In the genomic region with DNA sequence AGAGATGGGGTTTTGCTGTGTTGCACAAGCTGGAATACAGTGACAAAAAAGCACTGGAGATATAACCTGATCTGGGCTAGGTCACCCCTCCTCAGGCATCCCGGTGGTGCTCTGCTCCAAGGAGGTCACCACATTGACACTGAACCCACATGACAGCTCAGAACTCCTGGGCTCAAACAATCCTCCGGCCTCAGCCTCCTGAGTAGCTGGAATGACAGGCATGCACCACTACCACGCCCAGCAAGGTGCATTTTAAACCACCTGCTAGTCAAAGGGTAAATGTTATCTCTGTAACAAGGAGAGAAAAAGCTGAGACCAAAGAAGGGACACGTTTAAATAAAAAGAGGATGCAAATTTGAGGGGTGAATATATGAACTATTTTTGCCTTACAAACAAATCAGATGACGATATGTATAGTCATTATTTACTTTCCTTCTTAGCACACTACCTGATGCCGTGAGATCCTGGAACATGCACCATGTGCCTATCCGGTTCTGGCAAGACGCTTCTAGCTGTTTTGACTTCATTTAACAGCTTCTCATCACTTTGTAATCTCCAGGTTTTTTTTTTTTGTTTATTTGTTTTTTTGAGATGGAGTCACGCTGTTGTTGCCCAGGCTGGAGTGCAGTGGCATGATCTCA, we compare ENCODE assay signal across 1 cellular context.
TF ChIP-seq lines count a peak whose summit lies in the region.

No MANE protein-coding gene starts in this region.

TF ChIP-seq in GM12878, 131 proteins besides CTCF, POLR2A, EP300 and RAD21 (continued from another document and continues in another):
- TF ChIP-seq, protein P1, sequence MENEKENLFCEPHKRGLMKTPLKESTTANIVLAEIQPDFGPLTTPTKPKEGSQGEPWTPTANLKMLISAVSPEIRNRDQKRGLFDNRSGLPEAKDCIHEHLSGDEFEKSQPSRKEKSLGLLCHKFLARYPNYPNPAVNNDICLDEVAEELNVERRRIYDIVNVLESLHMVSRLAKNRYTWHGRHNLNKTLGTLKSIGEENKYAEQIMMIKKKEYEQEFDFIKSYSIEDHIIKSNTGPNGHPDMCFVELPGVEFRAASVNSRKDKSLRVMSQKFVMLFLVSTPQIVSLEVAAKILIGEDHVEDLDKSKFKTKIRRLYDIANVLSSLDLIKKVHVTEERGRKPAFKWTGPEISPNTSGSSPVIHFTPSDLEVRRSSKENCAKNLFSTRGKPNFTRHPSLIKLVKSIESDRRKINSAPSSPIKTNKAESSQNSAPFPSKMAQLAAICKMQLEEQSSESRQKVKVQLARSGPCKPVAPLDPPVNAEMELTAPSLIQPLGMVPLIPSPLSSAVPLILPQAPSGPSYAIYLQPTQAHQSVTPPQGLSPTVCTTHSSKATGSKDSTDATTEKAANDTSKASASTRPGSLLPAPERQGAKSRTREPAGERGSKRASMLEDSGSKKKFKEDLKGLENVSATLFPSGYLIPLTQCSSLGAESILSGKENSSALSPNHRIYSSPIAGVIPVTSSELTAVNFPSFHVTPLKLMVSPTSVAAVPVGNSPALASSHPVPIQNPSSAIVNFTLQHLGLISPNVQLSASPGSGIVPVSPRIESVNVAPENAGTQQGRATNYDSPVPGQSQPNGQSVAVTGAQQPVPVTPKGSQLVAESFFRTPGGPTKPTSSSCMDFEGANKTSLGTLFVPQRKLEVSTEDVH (IDR thresholded peaks at IDR 0.05; ENCODE audit: low read depth, partially characterized antibody) = no peak
- TF ChIP-seq SMAD5 (IDR thresholded peaks at IDR 0.05; ENCODE audit: low read depth) (no peak), NFIC (IDR thresholded peaks at IDR 0.05; ENCODE audit: low read depth, low read length) (0 out of 2 replicates have a peak, but pooled peaks have one; percentile 49), RAD51 (IDR thresholded peaks at IDR 0.05) (no peak), NFXL1 (IDR thresholded peaks at IDR 0.05; ENCODE audit: borderline replicate concordance) (no peak), SP1 (IDR thresholded peaks at IDR 0.05; ENCODE audit: low read depth, low read length) (no peak), PAX5 (IDR thresholded peaks at IDR 0.05; ENCODE audit: borderline replicate concordance, low read depth, low read length) (no peak), ZBED1 (IDR thresholded peaks at IDR 0.05; ENCODE audit: borderline replicate concordance) (no peak), SMARCA5 (IDR thresholded peaks at IDR 0.05) (no peak), IKZF1 (conservative IDR thresholded peaks at IDR 0.05) (no peak), CBX5 (IDR thresholded peaks at IDR 0.05; ENCODE audit: low read depth) (no peak), CBX3 (IDR thresholded peaks at IDR 0.05; ENCODE audit: borderline replicate concordance, low read depth) (no peak), SRF (IDR thresholded peaks at IDR 0.05; ENCODE audit: low read depth in 2 of 2, low read length in 2 of 2) (no peak), EGR1 (IDR thresholded peaks at IDR 0.05; ENCODE audit: borderline replicate concordance in 1 of 2, low read depth in 2 of 2, low read length in 2 of 2) (no peak), MYC (IDR thresholded peaks at IDR 0.05; ENCODE audit: insufficient read depth, insufficient read length, insufficient replicate concordance, low read length, severe bottlenecking) (no peak), MEF2A (IDR thresholded peaks at IDR 0.05; ENCODE audit: insufficient read depth, low read depth, low read length) (0 out of 2 replicates have a peak, but pooled peaks have one; percentile 77), POLR2AphosphoS2 (IDR thresholded peaks at IDR 0.05; ENCODE audit: low read depth, low read length) (no peak), ATF7 (IDR thresholded peaks at IDR 0.05; ENCODE audit: low read depth) (no peak), KLF5 (IDR thresholded peaks at IDR 0.05; ENCODE audit: partially characterized antibody) (no peak), DPF2 (IDR thresholded peaks at IDR 0.05) (no peak), RFX5 (IDR thresholded peaks at IDR 0.05; ENCODE audit: low read depth, low read length) (no peak), TARDBP (IDR thresholded peaks at IDR 0.05; ENCODE audit: borderline replicate concordance) (no peak)
- TF ChIP-seq, protein P2, sequence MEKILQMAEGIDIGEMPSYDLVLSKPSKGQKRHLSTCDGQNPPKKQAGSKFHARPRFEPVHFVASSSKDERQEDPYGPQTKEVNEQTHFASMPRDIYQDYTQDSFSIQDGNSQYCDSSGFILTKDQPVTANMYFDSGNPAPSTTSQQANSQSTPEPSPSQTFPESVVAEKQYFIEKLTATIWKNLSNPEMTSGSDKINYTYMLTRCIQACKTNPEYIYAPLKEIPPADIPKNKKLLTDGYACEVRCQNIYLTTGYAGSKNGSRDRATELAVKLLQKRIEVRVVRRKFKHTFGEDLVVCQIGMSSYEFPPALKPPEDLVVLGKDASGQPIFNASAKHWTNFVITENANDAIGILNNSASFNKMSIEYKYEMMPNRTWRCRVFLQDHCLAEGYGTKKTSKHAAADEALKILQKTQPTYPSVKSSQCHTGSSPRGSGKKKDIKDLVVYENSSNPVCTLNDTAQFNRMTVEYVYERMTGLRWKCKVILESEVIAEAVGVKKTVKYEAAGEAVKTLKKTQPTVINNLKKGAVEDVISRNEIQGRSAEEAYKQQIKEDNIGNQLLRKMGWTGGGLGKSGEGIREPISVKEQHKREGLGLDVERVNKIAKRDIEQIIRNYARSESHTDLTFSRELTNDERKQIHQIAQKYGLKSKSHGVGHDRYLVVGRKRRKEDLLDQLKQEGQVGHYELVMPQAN (conservative IDR thresholded peaks at IDR 0.05) = no peak
- TF ChIP-seq, protein P3, sequence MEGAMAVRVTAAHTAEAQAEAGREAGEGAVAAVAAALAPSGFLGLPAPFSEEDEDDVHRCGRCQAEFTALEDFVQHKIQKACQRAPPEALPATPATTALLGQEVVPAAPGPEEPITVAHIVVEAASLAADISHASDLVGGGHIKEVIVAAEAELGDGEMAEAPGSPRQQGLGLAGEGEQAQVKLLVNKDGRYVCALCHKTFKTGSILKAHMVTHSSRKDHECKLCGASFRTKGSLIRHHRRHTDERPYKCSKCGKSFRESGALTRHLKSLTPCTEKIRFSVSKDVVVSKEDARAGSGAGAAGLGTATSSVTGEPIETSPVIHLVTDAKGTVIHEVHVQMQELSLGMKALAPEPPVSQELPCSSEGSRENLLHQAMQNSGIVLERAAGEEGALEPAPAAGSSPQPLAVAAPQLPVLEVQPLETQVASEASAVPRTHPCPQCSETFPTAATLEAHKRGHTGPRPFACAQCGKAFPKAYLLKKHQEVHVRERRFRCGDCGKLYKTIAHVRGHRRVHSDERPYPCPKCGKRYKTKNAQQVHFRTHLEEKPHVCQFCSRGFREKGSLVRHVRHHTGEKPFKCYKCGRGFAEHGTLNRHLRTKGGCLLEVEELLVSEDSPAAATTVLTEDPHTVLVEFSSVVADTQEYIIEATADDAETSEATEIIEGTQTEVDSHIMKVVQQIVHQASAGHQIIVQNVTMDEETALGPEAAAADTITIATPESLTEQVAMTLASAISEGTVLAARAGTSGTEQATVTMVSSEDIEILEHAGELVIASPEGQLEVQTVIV (IDR thresholded peaks at IDR 0.05; ENCODE audit: borderline replicate concordance, partially characterized antibody) = no peak
- TF ChIP-seq, protein P4, sequence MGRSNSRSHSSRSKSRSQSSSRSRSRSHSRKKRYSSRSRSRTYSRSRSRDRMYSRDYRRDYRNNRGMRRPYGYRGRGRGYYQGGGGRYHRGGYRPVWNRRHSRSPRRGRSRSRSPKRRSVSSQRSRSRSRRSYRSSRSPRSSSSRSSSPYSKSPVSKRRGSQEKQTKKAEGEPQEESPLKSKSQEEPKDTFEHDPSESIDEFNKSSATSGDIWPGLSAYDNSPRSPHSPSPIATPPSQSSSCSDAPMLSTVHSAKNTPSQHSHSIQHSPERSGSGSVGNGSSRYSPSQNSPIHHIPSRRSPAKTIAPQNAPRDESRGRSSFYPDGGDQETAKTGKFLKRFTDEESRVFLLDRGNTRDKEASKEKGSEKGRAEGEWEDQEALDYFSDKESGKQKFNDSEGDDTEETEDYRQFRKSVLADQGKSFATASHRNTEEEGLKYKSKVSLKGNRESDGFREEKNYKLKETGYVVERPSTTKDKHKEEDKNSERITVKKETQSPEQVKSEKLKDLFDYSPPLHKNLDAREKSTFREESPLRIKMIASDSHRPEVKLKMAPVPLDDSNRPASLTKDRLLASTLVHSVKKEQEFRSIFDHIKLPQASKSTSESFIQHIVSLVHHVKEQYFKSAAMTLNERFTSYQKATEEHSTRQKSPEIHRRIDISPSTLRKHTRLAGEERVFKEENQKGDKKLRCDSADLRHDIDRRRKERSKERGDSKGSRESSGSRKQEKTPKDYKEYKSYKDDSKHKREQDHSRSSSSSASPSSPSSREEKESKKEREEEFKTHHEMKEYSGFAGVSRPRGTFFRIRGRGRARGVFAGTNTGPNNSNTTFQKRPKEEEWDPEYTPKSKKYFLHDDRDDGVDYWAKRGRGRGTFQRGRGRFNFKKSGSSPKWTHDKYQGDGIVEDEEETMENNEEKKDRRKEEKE (IDR thresholded peaks at IDR 0.05) = no peak
- TF ChIP-seq, protein P5, sequence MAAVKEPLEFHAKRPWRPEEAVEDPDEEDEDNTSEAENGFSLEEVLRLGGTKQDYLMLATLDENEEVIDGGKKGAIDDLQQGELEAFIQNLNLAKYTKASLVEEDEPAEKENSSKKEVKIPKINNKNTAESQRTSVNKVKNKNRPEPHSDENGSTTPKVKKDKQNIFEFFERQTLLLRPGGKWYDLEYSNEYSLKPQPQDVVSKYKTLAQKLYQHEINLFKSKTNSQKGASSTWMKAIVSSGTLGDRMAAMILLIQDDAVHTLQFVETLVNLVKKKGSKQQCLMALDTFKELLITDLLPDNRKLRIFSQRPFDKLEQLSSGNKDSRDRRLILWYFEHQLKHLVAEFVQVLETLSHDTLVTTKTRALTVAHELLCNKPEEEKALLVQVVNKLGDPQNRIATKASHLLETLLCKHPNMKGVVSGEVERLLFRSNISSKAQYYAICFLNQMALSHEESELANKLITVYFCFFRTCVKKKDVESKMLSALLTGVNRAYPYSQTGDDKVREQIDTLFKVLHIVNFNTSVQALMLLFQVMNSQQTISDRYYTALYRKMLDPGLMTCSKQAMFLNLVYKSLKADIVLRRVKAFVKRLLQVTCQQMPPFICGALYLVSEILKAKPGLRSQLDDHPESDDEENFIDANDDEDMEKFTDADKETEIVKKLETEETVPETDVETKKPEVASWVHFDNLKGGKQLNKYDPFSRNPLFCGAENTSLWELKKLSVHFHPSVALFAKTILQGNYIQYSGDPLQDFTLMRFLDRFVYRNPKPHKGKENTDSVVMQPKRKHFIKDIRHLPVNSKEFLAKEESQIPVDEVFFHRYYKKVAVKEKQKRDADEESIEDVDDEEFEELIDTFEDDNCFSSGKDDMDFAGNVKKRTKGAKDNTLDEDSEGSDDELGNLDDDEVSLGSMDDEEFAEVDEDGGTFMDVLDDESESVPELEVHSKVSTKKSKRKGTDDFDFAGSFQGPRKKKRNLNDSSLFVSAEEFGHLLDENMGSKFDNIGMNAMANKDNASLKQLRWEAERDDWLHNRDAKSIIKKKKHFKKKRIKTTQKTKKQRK (IDR thresholded peaks at IDR 0.05; ENCODE audit: low read depth, low read length) = no peak
- TF ChIP-seq, protein P6, sequence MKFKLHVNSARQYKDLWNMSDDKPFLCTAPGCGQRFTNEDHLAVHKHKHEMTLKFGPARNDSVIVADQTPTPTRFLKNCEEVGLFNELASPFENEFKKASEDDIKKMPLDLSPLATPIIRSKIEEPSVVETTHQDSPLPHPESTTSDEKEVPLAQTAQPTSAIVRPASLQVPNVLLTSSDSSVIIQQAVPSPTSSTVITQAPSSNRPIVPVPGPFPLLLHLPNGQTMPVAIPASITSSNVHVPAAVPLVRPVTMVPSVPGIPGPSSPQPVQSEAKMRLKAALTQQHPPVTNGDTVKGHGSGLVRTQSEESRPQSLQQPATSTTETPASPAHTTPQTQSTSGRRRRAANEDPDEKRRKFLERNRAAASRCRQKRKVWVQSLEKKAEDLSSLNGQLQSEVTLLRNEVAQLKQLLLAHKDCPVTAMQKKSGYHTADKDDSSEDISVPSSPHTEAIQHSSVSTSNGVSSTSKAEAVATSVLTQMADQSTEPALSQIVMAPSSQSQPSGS (IDR thresholded peaks at IDR 0.05; ENCODE audit: low read length) = peak; percentile 57
- TF ChIP-seq, protein P7, sequence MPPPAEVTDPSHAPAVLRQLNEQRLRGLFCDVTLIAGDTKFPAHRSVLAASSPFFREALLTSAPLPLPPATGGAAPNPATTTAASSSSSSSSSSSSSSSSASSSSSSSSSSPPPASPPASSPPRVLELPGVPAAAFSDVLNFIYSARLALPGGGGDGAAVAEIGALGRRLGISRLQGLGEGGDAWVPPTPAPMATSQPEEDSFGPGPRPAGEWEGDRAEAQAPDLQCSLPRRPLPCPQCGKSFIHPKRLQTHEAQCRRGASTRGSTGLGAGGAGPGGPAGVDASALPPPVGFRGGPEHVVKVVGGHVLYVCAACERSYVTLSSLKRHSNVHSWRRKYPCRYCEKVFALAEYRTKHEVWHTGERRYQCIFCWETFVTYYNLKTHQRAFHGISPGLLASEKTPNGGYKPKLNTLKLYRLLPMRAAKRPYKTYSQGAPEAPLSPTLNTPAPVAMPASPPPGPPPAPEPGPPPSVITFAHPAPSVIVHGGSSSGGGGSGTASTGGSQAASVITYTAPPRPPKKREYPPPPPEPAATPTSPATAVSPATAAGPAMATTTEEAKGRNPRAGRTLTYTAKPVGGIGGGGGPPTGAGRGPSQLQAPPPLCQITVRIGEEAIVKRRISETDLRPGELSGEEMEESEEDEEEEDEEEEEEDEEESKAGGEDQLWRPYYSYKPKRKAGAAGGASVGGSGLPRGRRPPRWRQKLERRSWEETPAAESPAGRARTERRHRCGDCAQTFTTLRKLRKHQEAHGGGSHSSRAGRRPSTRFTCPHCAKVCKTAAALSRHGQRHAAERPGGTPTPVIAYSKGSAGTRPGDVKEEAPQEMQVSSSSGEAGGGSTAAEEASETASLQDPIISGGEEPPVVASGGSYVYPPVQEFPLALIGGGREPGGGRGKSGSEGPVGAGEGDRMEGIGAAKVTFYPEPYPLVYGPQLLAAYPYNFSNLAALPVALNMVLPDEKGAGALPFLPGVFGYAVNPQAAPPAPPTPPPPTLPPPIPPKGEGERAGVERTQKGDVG (CRISPR knock-in tag; IDR thresholded peaks at IDR 0.05) = no peak
- TF ChIP-seq, protein P8, sequence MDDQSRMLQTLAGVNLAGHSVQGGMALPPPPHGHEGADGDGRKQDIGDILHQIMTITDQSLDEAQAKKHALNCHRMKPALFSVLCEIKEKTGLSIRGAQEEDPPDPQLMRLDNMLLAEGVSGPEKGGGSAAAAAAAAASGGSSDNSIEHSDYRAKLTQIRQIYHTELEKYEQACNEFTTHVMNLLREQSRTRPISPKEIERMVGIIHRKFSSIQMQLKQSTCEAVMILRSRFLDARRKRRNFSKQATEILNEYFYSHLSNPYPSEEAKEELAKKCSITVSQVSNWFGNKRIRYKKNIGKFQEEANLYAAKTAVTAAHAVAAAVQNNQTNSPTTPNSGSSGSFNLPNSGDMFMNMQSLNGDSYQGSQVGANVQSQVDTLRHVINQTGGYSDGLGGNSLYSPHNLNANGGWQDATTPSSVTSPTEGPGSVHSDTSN (IDR thresholded peaks at IDR 0.05; ENCODE audit: insufficient replicate concordance, low read depth, low read length) = no peak
- TF ChIP-seq, protein P9, sequence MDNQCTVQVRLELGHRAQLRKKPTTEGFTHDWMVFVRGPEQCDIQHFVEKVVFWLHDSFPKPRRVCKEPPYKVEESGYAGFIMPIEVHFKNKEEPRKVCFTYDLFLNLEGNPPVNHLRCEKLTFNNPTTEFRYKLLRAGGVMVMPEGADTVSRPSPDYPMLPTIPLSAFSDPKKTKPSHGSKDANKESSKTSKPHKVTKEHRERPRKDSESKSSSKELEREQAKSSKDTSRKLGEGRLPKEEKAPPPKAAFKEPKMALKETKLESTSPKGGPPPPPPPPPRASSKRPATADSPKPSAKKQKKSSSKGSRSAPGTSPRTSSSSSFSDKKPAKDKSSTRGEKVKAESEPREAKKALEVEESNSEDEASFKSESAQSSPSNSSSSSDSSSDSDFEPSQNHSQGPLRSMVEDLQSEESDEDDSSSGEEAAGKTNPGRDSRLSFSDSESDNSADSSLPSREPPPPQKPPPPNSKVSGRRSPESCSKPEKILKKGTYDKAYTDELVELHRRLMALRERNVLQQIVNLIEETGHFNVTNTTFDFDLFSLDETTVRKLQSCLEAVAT (IDR thresholded peaks at IDR 0.05) = no peak
